In the genomic region with DNA sequence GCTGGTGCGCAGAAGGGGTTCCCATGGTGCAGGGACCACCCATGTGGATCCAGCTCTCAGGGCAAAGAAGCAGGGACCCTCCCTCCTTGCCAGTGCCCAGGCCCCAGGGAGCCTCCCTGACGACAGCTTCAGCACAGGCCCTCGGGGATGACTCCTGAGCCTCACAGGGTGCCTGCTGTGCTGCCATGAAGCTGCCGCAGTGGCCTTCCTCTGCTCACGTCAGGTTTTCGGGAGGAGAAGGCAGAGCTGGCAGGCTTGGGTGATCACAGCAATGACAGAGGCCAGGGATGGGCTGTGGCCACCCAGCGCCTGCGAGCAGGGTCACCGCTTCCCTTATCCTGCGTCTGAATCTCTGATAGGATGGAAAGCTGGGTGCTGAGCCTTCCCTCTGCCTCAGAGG, we compare ENCODE assay signal across 16 cellular contexts.
DNase-seq lines count a peak whose midpoint lies in the region; ATAC-seq and TF ChIP-seq lines count a peak whose summit lies in the region.
"Had no signal": no experiment of that assay in that cellular context is flagged by ENCODE, and none has a peak within 500 bp of the region (broad histone marks: within the 10 kb centered on the region; RNA-seq: fewer than 3 reads in every experiment).

No MANE protein-coding gene starts in this region.

- H3K36me3 Mint-ChIP-seq in neural crest cell (ENCODE audit: low read depth) = no peaks in the 10 kb centered on the region

- H3K9me3 Mint-ChIP-seq in neural crest cell = no peaks in the 10 kb centered on the region

- H3K27ac ChIP-seq in lower lobe of right lung (no peak overlapping the region), suprapubic skin (no peak overlapping the region)
- H3K27ac ChIP-seq: A549, C4-2B had no signal

- DNase-seq in cardiac septum (ENCODE audit: low spot score) (peak; percentile 63), left cardiac atrium (no peak), lower lobe of right lung (peak; percentile 32), neural crest cell (ENCODE audit: low read depth, low spot score) (no peak), suprapubic skin (ENCODE audit: low spot score in 2 of 2) (peak; percentile 44 to 52), DMS153 treated with DMSO at 0.1 percent for 48 hours (lab: John Stamatoyannopoulos, UW; ENCODE audit: unreplicated experiment) (no peak), NCI-H2171 treated with DMSO at 0.1 percent for 48 hours (lab: John Stamatoyannopoulos, UW) (no peak)
- DNase-seq: BE2C; CD4-positive, alpha-beta memory T cell; DMS79 treated with DMSO at 0.1 percent for 48 hours; EL; H7 had no signal

- peaks cover 5% of the 10 kb centered on the region for H3K27me3 Mint-ChIP-seq in neural crest cell (ENCODE audit: low read depth)
- H3K27me3 Mint-ChIP-seq: CD4-positive, alpha-beta memory T cell had no signal

- 86% methylated on average over 10 of the region's 10 CpGs for WGBS in suprapubic skin

- no peak overlapping the region for H3K4me3 Mint-ChIP-seq in neural crest cell
- H3K4me3 Mint-ChIP-seq: CD4-positive, alpha-beta memory T cell; GM23338 had no signal

- TF ChIP-seq EP300 in suprapubic skin (IDR thresholded peaks at IDR 0.05) = no peak

- H3K36me3 ChIP-seq in lower lobe of right lung = no peaks in the 10 kb centered on the region
- H3K36me3 ChIP-seq in suprapubic skin = no peaks in the 10 kb centered on the region
- H3K36me3 ChIP-seq: BE2C had no signal

- intact Hi-C loops in cardiac septum (cut with DNase I) = no loop called here
- intact Hi-C loops in left cardiac atrium (cut with DNase I) = no loop called here
- intact Hi-C loops in lower lobe of right lung (cut with DNase I) = no loop called here

- H3K27me3 ChIP-seq in lower lobe of right lung (ENCODE audit: low read depth) = no peaks in the 10 kb centered on the region
- peaks cover 70% of the 10 kb centered on the region for H3K27me3 ChIP-seq in suprapubic skin
- H3K27me3 ChIP-seq: BE2C had no signal

- TF ChIP-seq CTCF in lower lobe of right lung (IDR thresholded peaks at IDR 0.05) = no peak
- TF ChIP-seq CTCF in neural crest cell (conservative IDR thresholded peaks at IDR 0.05) = no peak
- no peak for TF ChIP-seq CTCF in suprapubic skin (IDR thresholded peaks at IDR 0.05)

- TF ChIP-seq POLR2A in suprapubic skin (IDR thresholded peaks at IDR 0.05) = no peak

- no peak for ATAC-seq in left cardiac atrium
- ATAC-seq in lower lobe of right lung = no peak
- ATAC-seq in HG03097 (IDR thresholded peaks at IDR 0.05; ENCODE audit: low FRiP score, unreplicated experiment) = no peak
- ATAC-seq: A549, GM23338 had no signal

- H3K4me1 ChIP-seq in lower lobe of right lung (no peaks in the 10 kb centered on the region), suprapubic skin (no peaks in the 10 kb centered on the region)
- H3K4me1 ChIP-seq: A549, BE2C had no signal

- no peak overlapping the region for H3K4me3 ChIP-seq in lower lobe of right lung
- H3K4me3 ChIP-seq in suprapubic skin = no peak overlapping the region
- H3K4me3 ChIP-seq: A549, GM23338 had no signal

- peak overlapping the region; percentile 75 for H3K27ac Mint-ChIP-seq in neural crest cell (ENCODE audit: unreplicated experiment)
- H3K27ac Mint-ChIP-seq: CD4-positive, alpha-beta memory T cell; GM23338 had no signal

- peaks cover 15% of the 10 kb centered on the region for H3K9me3 ChIP-seq in lower lobe of right lung
- H3K9me3 ChIP-seq in suprapubic skin = peaks cover 6% of the 10 kb centered on the region
- H3K9me3 ChIP-seq: A549, BE2C had no signal

- no peaks in the 10 kb centered on the region for H3K4me1 Mint-ChIP-seq in neural crest cell

Comparison
In these comparisons a context has a peak if more than half of its experiments do, and no peak if none do; other contexts are left out.
1. DNase-seq: peak in cardiac septum (single experiment), lower lobe of right lung (single experiment) and suprapubic skin (2 of 2); none in left cardiac atrium (single experiment), neural crest cell (single experiment), DMS153 treated with DMSO at 0.1 percent for 48 hours (single experiment) and NCI-H2171 treated with DMSO at 0.1 percent for 48 hours (single experiment).